ENCODE assay signal across 15 cellular contexts in genomic region chr12:124837249-124837897, GRCh38. TPM values are rescaled to one million over a fixed set of nuclear protein-coding genes. Genes with fewer than 3 reads are reported as not detected.
A peak's percentile ranks its signal among the peaks of the same experiment; 100 is the strongest.
DNase-seq lines count a peak whose midpoint lies in the region; ATAC-seq, FAIRE-seq and TF ChIP-seq lines count a peak whose summit lies in the region.
"Had no signal": no experiment of that assay in that cellular context is flagged by ENCODE, and none has a peak within 500 bp of the region (broad histone marks: within the 10 kb centered on the region; RNA-seq: fewer than 3 reads in every experiment).

No MANE protein-coding gene starts in this region.

- TF ChIP-seq EP300 in A549 (IDR thresholded peaks at IDR 0.05): no peak

- CTCF ChIA-PET in A549 (lab: Yijun Ruan, JAX) (interaction anchor here (0.5 to 2.9 kb wide), 9 partner anchors 9 to 335 kb away, joined by 3 to 7 read pairs (median 3); no protein-coding TSS in a partner anchor), PC-3 (lab: Charles Lee) (interaction anchor here (0.6 to 1.9 kb wide), 5 partner anchors 10 to 1752 kb away, joined by 3 to 9 read pairs (median 5); partner anchors contain the start of gene UBC)

- peak in 1 of 2 experiments; percentile 2; a peak in 3 of 6 replicates for ATAC-seq in A549
- ATAC-seq in PC-3: no peak
- ATAC-seq in psoas muscle: no peak

- no peaks in the 10 kb centered on the region for H3K27me3 ChIP-seq in PC-3 (ENCODE audit: low read length)
- no peaks in the 10 kb centered on the region for H3K27me3 ChIP-seq in esophagus squamous epithelium
- H3K27me3 ChIP-seq in psoas muscle (ENCODE audit: insufficient read depth in 3 of 3, low read length in 2 of 3): no peaks in the 10 kb centered on the region
- H3K27me3 ChIP-seq: ascending aorta, MG63, ovary, tibial nerve had no signal

- H3K9me2 ChIP-seq in PC-3 (replicated peaks; ENCODE audit: low read length): no peaks in the 10 kb centered on the region

- TF ChIP-seq CTCF in A549 (IDR thresholded peaks at IDR 0.05) (no peak), PC-3 (conservative IDR thresholded peaks at IDR 0.05; ENCODE audit: low read depth, low read length) (no peak), esophagus squamous epithelium (IDR thresholded peaks at IDR 0.05) (no peak), psoas muscle (IDR thresholded peaks at IDR 0.05) (no peak)

- H3K36me3 ChIP-seq in PC-3 (ENCODE audit: low read depth, low read length) (no peaks in the 10 kb centered on the region), esophagus squamous epithelium (no peaks in the 10 kb centered on the region), psoas muscle (ENCODE audit: insufficient read depth in 1 of 2, low read depth in 1 of 2) (no peaks in the 10 kb centered on the region)
- H3K36me3 ChIP-seq: ascending aorta, MG63, ovary, tibial nerve had no signal

- POLR2A ChIA-PET in A549 (lab: Yijun Ruan, JAX): interaction anchor here (1.2 to 2.2 kb wide), 4 partner anchors 8 to 78 kb away, joined by 5 to 24 read pairs (median 12); partner anchors contain the start of gene UBC
- POLR2A ChIA-PET in PC-3 (lab: Charles Lee; ENCODE audit: unreplicated experiment): interaction anchor here (0.5 to 1.4 kb wide), 2 partner anchors 79 to 320 kb away, joined by 3 to 5 read pairs; no protein-coding TSS in a partner anchor

- no TSS peak for BruUV-seq in PC-3 (replicated peaks; lab: Mats Ljungman, UMichigan)

- H3K27ac ChIP-seq in A549 (peak overlapping the region; percentile 84 to 93), PC-3 (ENCODE audit: low read length) (peak overlapping the region; percentile 87), esophagus squamous epithelium (peak overlapping the region in 3 of 4 donors; percentile 64 to 80 (median 74)), psoas muscle (peak overlapping the region; percentile 77)
- H3K27ac ChIP-seq: ascending aorta had no signal

- WGBS in A549 (ENCODE audit: missing lambda C conversion rate): 71% methylated on average over 4 of the region's 4 CpGs
- WGBS in esophagus squamous epithelium, 2 donors: 49 to 60% methylated on average over 4 of the region's 4 CpGs
- WGBS in psoas muscle, 3 donors: 63 to 83% (median 72%) methylated on average over 4 of the region's 4 CpGs

- no peak for FAIRE-seq in A549 (lab: Jason Lieb, UNC)
- FAIRE-seq: endometrium had no signal

- no peak overlapping the region for H2AFZ ChIP-seq in PC-3 (ENCODE audit: low read length)

- H3K4me2 ChIP-seq in A549 (peak overlapping the region; percentile 70), PC-3 (ENCODE audit: low read length) (peak overlapping the region; percentile 77)

- H3K4me1 ChIP-seq in A549 (peaks cover 67% of the 10 kb centered on the region), PC-3 (ENCODE audit: insufficient read depth, low read length) (peaks cover 38% of the 10 kb centered on the region), esophagus squamous epithelium (peaks cover 13 to 44% (median 15%) of the 10 kb centered on the region in 3 donors), psoas muscle (peaks cover 22% of the 10 kb centered on the region)

- H3K9ac ChIP-seq in PC-3 (ENCODE audit: low read length): peak overlapping the region; percentile 46

- H3K4me3 ChIP-seq in A549 (no peak overlapping the region), PC-3 (ENCODE audit: low read length) (no peak overlapping the region), esophagus squamous epithelium (no peak overlapping the region), psoas muscle (no peak overlapping the region)
- H3K4me3 ChIP-seq: ascending aorta, MG63, ovary, tibial nerve had no signal

- H3F3A ChIP-seq in PC-3 (ENCODE audit: low read length, unreplicated experiment): no peaks in the 10 kb centered on the region

- DNase-seq in A549 (ENCODE audit: low read depth in 1 of 2, low spot score in 1 of 2): no peak
- no peak for DNase-seq in PC-3
- no peak for DNase-seq in esophagus squamous epithelium (lab: John Stamatoyannopoulos, UW)
- no peak for DNase-seq in psoas muscle
- DNase-seq in activated effector memory CD4-positive, alpha-beta T cell treated with Interleukin-2 at 50 U/mL for 16 hours: no peak
- DNase-seq in cortex of kidney (lab: John Stamatoyannopoulos, UW): no peak
- no peak for DNase-seq in activated CD4-positive, alpha-beta T cell treated with anti-CD3 and anti-CD28 coated beads for 1 hour
- no peak for DNase-seq in stimulated activated CD4-positive, alpha-beta T cell treated with anti-CD3 and anti-CD28 coated beads, Interleukin-15, amount 100 ng/mL, for 24 hours
- DNase-seq: activated CD4-positive, alpha-beta memory T cell treated with anti-CD3 and anti-CD28 coated beads for 36 hours; activated naive CD4-positive, alpha-beta T cell treated with Interleukin-2 at 50 U/mL for 16 hours had no signal

- intact Hi-C loops in PC-3 (cut with micrococcal nuclease): no loop called here
- intact Hi-C loops in esophagus squamous epithelium (cut with DNase I): no loop called here
- intact Hi-C loops in psoas muscle (cut with DNase I): no loop called here

- peaks cover 74% of the 10 kb centered on the region for H3K79me2 ChIP-seq in PC-3 (ENCODE audit: low read length)

- H3K9me3 ChIP-seq in A549 (no peaks in the 10 kb centered on the region), PC-3 (ENCODE audit: low read length) (no peaks in the 10 kb centered on the region), esophagus squamous epithelium (no peaks in the 10 kb centered on the region), psoas muscle (no peaks in the 10 kb centered on the region)
- H3K9me3 ChIP-seq: ascending aorta, MG63, ovary, tibial nerve had no signal

- TF ChIP-seq RAD21 in A549 (conservative IDR thresholded peaks at IDR 0.05 in 1 of 2, IDR thresholded peaks at IDR 0.05 in 1 of 2): no peak

- no peak for TF ChIP-seq POLR2A in A549 (IDR thresholded peaks at IDR 0.05; ENCODE audit: low read length)
- TF ChIP-seq POLR2A in esophagus squamous epithelium (IDR thresholded peaks at IDR 0.05): no peak

- H4K20me1 ChIP-seq in PC-3 (ENCODE audit: low read length): no peaks in the 10 kb centered on the region

TF ChIP-seq in A549, 52 proteins besides CTCF, POLR2A, EP300 and RAD21:
- TF ChIP-seq FOXS1 (CRISPR knock-in tag; IDR thresholded peaks at IDR 0.05): no peak
- no peak for TF ChIP-seq SREBF2 (IDR thresholded peaks at IDR 0.05)
- TF ChIP-seq ATOH8 (CRISPR knock-in tag; IDR thresholded peaks at IDR 0.05; ENCODE audit: low read depth): no peak
- TF ChIP-seq HEYL (CRISPR knock-in tag; IDR thresholded peaks at IDR 0.05): no peak
- TF ChIP-seq ZNF302 (CRISPR knock-in tag; IDR thresholded peaks at IDR 0.05): no peak

RNA-seq across cellular contexts. Expression of gene SCARB1, which starts 26.3 kb away (rescaled TPM):
- polyA plus RNA-seq in A549 (2011; rRNA removed) (81.1 and 111 TPM in 2 replicates), A549 (2017; fragmentation: RNase III; extraction: RNeasy Plus Mini Kit Qiagen cat#74134 plus additional on column Dnase treatment) (151 to 160 TPM (median 154 TPM) in 3 replicates), psoas muscle (1 to 10 TPM; 5.7 to 8.6 (median 7.9) TPM)
- polyA plus RNA-seq in A549 (2012; cell fraction: cytosol; rRNA removed): 281 and 385 TPM in 2 replicates
- 568 and 899 TPM in 2 replicates for polyA plus RNA-seq in A549 (2012; cell fraction: nucleus; rRNA removed)
- polyA minus RNA-seq in A549 (2011; rRNA and poly(A)+ RNA removed): 151 and 173 TPM in 2 replicates
- total RNA-seq in PC-3 (2014; rRNA removed) (79.1 and 80.5 TPM in 2 replicates), esophagus squamous epithelium (1 to 10 TPM; 7.1 to 9.5 (median 8.8) TPM), psoas muscle (10 to 100 TPM in 2 of 4 donors, 1 to 10 TPM in 2; 9.1 to 19.6 (median 12.6) TPM)
